18 cellular contexts compared by ENCODE assay signal in the genomic region with DNA sequence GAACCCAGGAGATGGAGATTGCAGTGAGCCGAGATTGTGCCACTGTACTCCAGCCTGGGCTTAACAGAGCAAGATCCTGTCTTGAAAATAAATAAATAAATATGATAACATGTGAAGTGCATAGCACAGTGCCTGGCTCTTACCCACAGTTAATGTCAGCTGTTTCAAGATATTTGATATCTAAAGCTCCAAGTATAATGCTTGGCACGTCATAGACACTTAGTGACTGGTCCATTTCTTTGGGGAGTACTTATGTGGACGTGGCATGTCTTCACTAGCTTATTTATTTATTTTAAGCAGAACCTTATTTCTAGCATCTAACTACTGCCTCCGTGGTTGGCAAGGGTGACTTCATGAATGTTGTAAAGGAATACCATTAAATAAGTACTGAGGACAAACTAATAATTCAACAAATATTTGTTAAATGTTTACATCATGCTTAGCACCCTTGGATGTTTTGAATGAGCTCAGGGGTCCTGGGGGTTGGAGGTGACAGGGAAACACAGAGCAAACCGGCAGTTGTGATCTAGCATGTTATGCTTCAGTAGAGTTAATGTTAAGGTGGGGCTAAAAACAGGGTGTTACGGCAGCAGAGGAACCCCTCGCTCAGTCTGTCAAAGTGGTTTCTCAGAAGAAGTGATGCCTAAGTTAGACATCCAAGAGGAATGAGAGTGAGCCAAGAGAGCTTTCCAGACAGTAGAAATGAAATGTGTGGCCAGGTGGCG. TPM values are rescaled to one million over a fixed set of nuclear protein-coding genes. Genes with fewer than 3 reads are reported as not detected.
A peak's percentile ranks its signal among the peaks of the same experiment; 100 is the strongest.
DNase-seq lines count a peak whose midpoint lies in the region; ATAC-seq, FAIRE-seq and TF ChIP-seq lines count a peak whose summit lies in the region.
"Had no signal": no experiment of that assay in that cellular context is flagged by ENCODE, and none has a peak within 500 bp of the region (broad histone marks: within the 10 kb centered on the region; RNA-seq: fewer than 3 reads in every experiment).

No MANE protein-coding gene starts in this region.

- peaks cover 32% of the 10 kb centered on the region for H3K79me2 ChIP-seq in smooth muscle cell (ENCODE audit: low read depth)
- peaks cover 42% of the 10 kb centered on the region; the same call in 1 of the 2 replicates for H3K79me2 ChIP-seq in GM23338 (replicated peaks; ENCODE audit: insufficient read depth)

- no peak overlapping the region for H3K4me3 ChIP-seq in SJSA1
- H3K4me3 ChIP-seq in smooth muscle cell: no peak overlapping the region
- H3K4me3 ChIP-seq in GM23338: no peak overlapping the region
- H3K4me3 ChIP-seq: esophagus muscularis mucosa, hepatocyte had no signal

- peaks cover 4% of the 10 kb centered on the region for H3K36me3 Mint-ChIP-seq in activated naive CD4-positive, alpha-beta T cell treated with anti-CD3 and anti-CD28 coated beads for 36 hours (ENCODE audit: low read depth)
- H3K36me3 Mint-ChIP-seq in memory B cell: peaks cover 6% of the 10 kb centered on the region
- no peaks in the 10 kb centered on the region for H3K36me3 Mint-ChIP-seq in GM23338 (ENCODE audit: low read depth)

- H3K27me3 ChIP-seq in SJSA1 (replicated peaks) (no peaks in the 10 kb centered on the region), smooth muscle cell (ENCODE audit: low read depth) (no peaks in the 10 kb centered on the region), GM23338 (ENCODE audit: insufficient read depth) (no peaks in the 10 kb centered on the region)
- H3K27me3 ChIP-seq: esophagus muscularis mucosa, hepatocyte had no signal

- H3K4me3 Mint-ChIP-seq in activated naive CD4-positive, alpha-beta T cell treated with anti-CD3 and anti-CD28 coated beads for 36 hours: no peak overlapping the region
- H3K4me3 Mint-ChIP-seq in memory B cell (peak overlapping the region; percentile 66), GM23338 (no peak overlapping the region)

- 95% methylated on average over 8 of the region's 8 CpGs for WGBS in smooth muscle cell (ENCODE audit: low lambda C conversion rate)

- no peak for DNase-seq in activated naive CD4-positive, alpha-beta T cell treated with anti-CD3 and anti-CD28 coated beads for 36 hours
- no peak for DNase-seq in activated naive CD4-positive, alpha-beta T cell (lab: John Stamatoyannopoulos, UW)
- DNase-seq in SJSA1 (ENCODE audit: low read depth in 1 of 2, low spot score in 2 of 2): no peak
- no peak for DNase-seq in memory B cell (ENCODE audit: low spot score in 2 of 2)
- no peak for DNase-seq in smooth muscle cell (lab: John Stamatoyannopoulos, UW; ENCODE audit: unreplicated experiment)
- DNase-seq in GM23338 (ENCODE audit: low spot score): no peak
- no peak for DNase-seq in NCI-H510A treated with DMSO at 0.1 percent for 48 hours (lab: John Stamatoyannopoulos, UW)
- no peak for DNase-seq in RCC 7860 (ENCODE audit: low spot score)
- DNase-seq: activated CD4-positive, CD25-positive, alpha-beta regulatory T cell; activated gamma-delta T cell treated with Interleukin-2 at 50 U/mL for 16 hours; COR-L47; GOT3; NCI-H1417; RPMI8226; stimulated activated naive CD8-positive, alpha-beta T cell treated with anti-CD3 and anti-CD28 coated beads, Interleukin-15, Interleukin-2, amounts not matched to agents 100 U/mL and 50 U/mL, for 24 hours; T-helper 1 cell had no signal

- H3K27ac Mint-ChIP-seq in activated naive CD4-positive, alpha-beta T cell treated with anti-CD3 and anti-CD28 coated beads for 36 hours: peak overlapping the region; percentile 6
- H3K27ac Mint-ChIP-seq in memory B cell (peak overlapping the region; percentile 90), GM23338 (no peak overlapping the region)

- FAIRE-seq in RCC 7860 (lab: Jason Lieb, UNC): no peak

- H3K4me2 ChIP-seq in smooth muscle cell (no peak overlapping the region), GM23338 (no peak overlapping the region)
- H3K4me2 ChIP-seq: hepatocyte had no signal

- peak; percentile 15 for ATAC-seq in memory B cell (ENCODE audit: low read depth)
- no peak for ATAC-seq in GM23338
- ATAC-seq: stimulated activated naive CD8-positive, alpha-beta T cell treated with anti-CD3 and anti-CD28 coated beads, Interleukin-15, Interleukin-2, amounts not matched to agents 100 U/mL and 50 U/mL, for 24 hours had no signal

- intact Hi-C loops in activated naive CD4-positive, alpha-beta T cell treated with anti-CD3 and anti-CD28 coated beads for 36 hours (cut with micrococcal nuclease): loop anchor here (5.0 kb wide), 1 partner anchor 1439 kb away; no protein-coding TSS in a partner anchor

- H3K27me3 Mint-ChIP-seq in activated naive CD4-positive, alpha-beta T cell treated with anti-CD3 and anti-CD28 coated beads for 36 hours (ENCODE audit: low read depth): no peaks in the 10 kb centered on the region
- no peaks in the 10 kb centered on the region for H3K27me3 Mint-ChIP-seq in memory B cell
- peaks cover 2% of the 10 kb centered on the region for H3K27me3 Mint-ChIP-seq in GM23338 (ENCODE audit: insufficient read depth, low read depth, poor library complexity)

- peaks cover 5% of the 10 kb centered on the region for H3K36me3 ChIP-seq in SJSA1
- H3K36me3 ChIP-seq in smooth muscle cell (ENCODE audit: low read depth): no peaks in the 10 kb centered on the region
- H3K36me3 ChIP-seq in GM23338 (ENCODE audit: insufficient read depth): no peaks in the 10 kb centered on the region

- peaks cover 2% of the 10 kb centered on the region for H3K9me3 Mint-ChIP-seq in activated naive CD4-positive, alpha-beta T cell treated with anti-CD3 and anti-CD28 coated beads for 36 hours
- no peaks in the 10 kb centered on the region for H3K9me3 Mint-ChIP-seq in memory B cell
- no peaks in the 10 kb centered on the region for H3K9me3 Mint-ChIP-seq in GM23338

- H3K4me1 ChIP-seq in SJSA1 (replicated peaks) (peaks cover 70% of the 10 kb centered on the region), smooth muscle cell (ENCODE audit: low read depth) (peaks cover 13% of the 10 kb centered on the region), GM23338 (ENCODE audit: insufficient read depth) (peaks cover 13% of the 10 kb centered on the region; the same call in 1 of the 2 replicates)

- H2AFZ ChIP-seq in smooth muscle cell (ENCODE audit: low read depth): no peak overlapping the region
- H2AFZ ChIP-seq in GM23338: no peak overlapping the region
- H2AFZ ChIP-seq: hepatocyte had no signal

- H3F3A ChIP-seq in smooth muscle cell (ENCODE audit: low read depth): peaks cover 12% of the 10 kb centered on the region
- no peaks in the 10 kb centered on the region for H3F3A ChIP-seq in GM23338 (replicated peaks; ENCODE audit: low read depth)

- H3K9ac ChIP-seq in smooth muscle cell (ENCODE audit: low read depth): no peak overlapping the region

- CTCF ChIA-PET in activated naive CD4-positive, alpha-beta T cell treated with anti-CD3 and anti-CD28 coated beads for 36 hours (lab: Charles Lee): interaction anchor here (0.9 to 4.2 kb wide), 3 partner anchors 11 to 73 kb away, joined by 3 to 14 read pairs (median 3); no protein-coding TSS in a partner anchor

- H4K20me1 ChIP-seq in smooth muscle cell (ENCODE audit: low read depth): no peaks in the 10 kb centered on the region
- H4K20me1 ChIP-seq in GM23338 (replicated peaks; ENCODE audit: insufficient read depth): 0 out of 2 replicates have a peak, but pooled peaks cover 5% of the 10 kb centered on the region

- peaks cover 74% of the 10 kb centered on the region for H3K4me1 Mint-ChIP-seq in activated naive CD4-positive, alpha-beta T cell treated with anti-CD3 and anti-CD28 coated beads for 36 hours (ENCODE audit: low read depth)
- peaks cover 59% of the 10 kb centered on the region for H3K4me1 Mint-ChIP-seq in memory B cell
- peaks cover 19% of the 10 kb centered on the region for H3K4me1 Mint-ChIP-seq in GM23338

- no peaks in the 10 kb centered on the region for H3K9me3 ChIP-seq in SJSA1 (replicated peaks)
- H3K9me3 ChIP-seq in smooth muscle cell (replicated peaks; ENCODE audit: low read depth): no peaks in the 10 kb centered on the region
- H3K9me3 ChIP-seq: esophagus muscularis mucosa had no signal

- no peaks in the 10 kb centered on the region for H3K9me2 ChIP-seq in GM23338 (ENCODE audit: insufficient read depth)

- peak overlapping the region; percentile 94 for H3K27ac ChIP-seq in SJSA1
- peak overlapping the region; percentile 85 for H3K27ac ChIP-seq in smooth muscle cell (ENCODE audit: low read depth)
- H3K27ac ChIP-seq in GM23338 (ENCODE audit: low read depth): no peak overlapping the region
- H3K27ac ChIP-seq: hepatocyte had no signal

- TF ChIP-seq CTCF in smooth muscle cell (IDR thresholded peaks at IDR 0.05; ENCODE audit: borderline replicate concordance, insufficient read depth, poor library complexity, severe bottlenecking) (no peak), GM23338 (conservative IDR thresholded peaks at IDR 0.05; ENCODE audit: low read depth in 2 of 2) (no peak)

TF ChIP-seq in GM23338, 12 proteins besides CTCF, POLR2A, EP300 and RAD21 (continues in another document):
- no peak for TF ChIP-seq EZH2phosphoT487 (IDR thresholded peaks at IDR 0.05; ENCODE audit: unreplicated experiment)

RNA-seq across cellular contexts. Expression of a gene that starts 18.9 kb away (rescaled TPM):
- total RNA-seq in activated naive CD4-positive, alpha-beta T cell treated with anti-CD3 and anti-CD28 coated beads for 36 hours: 10 to 100 TPM; 13.2 to 16.2 TPM
- 12.7 and 20.7 TPM in 2 replicates for total RNA-seq in SJSA1 (2014; rRNA removed; shearing (Covaris generic))
- total RNA-seq in smooth muscle cell: 15.6 and 17.8 TPM in 2 replicates
- polyA plus RNA-seq in smooth muscle cell (7.0 and 8.5 TPM in 2 replicates), GM23338 (2016; fragmentation: Nextera tagmentation; extraction: Ambion mirVana) (20.0 and 23.5 TPM in 2 replicates)
- 16.0 and 19.4 TPM in 2 replicates for total RNA-seq in GM23338 (2014; rRNA removed; shearing (Covaris generic))
